In the genomic region with DNA sequence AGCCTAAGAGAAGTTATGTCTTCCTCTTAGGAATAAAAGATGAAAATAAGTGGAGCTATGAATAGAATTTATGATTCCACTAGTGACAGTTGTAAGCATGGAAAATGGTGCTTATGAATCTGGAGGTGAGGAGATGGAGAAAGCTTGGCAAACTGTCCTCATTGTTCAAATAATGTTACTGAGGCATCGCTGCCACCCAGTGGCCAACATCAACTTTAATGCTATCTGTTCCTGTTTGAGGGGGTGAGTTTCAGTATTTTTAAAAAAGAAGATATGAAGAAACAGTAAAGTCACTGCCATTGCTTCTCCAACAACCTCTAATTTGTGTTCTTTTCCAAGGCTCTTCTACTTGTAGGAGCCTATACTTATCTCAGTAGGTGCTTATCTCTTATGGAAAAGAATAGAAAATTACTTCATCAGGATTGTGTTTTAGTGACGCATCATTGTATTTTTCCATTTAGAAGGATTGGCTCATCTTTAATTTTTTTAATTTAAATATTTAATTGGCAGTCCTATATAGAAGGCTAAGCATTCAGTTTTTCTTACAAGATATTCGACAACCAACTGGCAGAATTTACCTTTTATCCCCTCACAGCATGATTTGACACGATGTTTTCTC, we compare ENCODE assay signal across 8 cellular contexts.
DNase-seq lines count a peak whose midpoint lies in the region; ATAC-seq, FAIRE-seq and TF ChIP-seq lines count a peak whose summit lies in the region.

No MANE protein-coding gene starts in this region.

- no peaks in the 10 kb centered on the region for H3F3A ChIP-seq in PC-9 (ENCODE audit: insufficient read depth, low read depth)

- H3K9me3 ChIP-seq in PC-9 (ENCODE audit: insufficient read depth, low read depth) (no peaks in the 10 kb centered on the region), body of pancreas (no peaks in the 10 kb centered on the region)

- WGBS in body of pancreas, 2 donors: 40 to 48% methylated on average over 4 of the region's 4 CpGs

- H3K36me3 Mint-ChIP-seq in stimulated activated effector memory CD8-positive, alpha-beta T cell treated with anti-CD3 and anti-CD28 coated beads, Interleukin-12 subunit alpha, Interleukin-12 subunit beta, amount 100 ng/mL, for 72 hours: no peaks in the 10 kb centered on the region

- H2AFZ ChIP-seq in PC-9: no peak overlapping the region

- H3K27ac Mint-ChIP-seq in stimulated activated effector memory CD8-positive, alpha-beta T cell treated with anti-CD3 and anti-CD28 coated beads, Interleukin-12 subunit alpha, Interleukin-12 subunit beta, amount 100 ng/mL, for 72 hours: no peak overlapping the region

- no peaks in the 10 kb centered on the region for H3K79me2 ChIP-seq in PC-9 (ENCODE audit: low read depth)

- BruUV-seq in PC-9 (replicated peaks; lab: Mats Ljungman, UMichigan): no TSS peak

- H4K20me1 ChIP-seq in PC-9 (ENCODE audit: insufficient read depth): no peaks in the 10 kb centered on the region

- H3K9me3 Mint-ChIP-seq in stimulated activated effector memory CD8-positive, alpha-beta T cell treated with anti-CD3 and anti-CD28 coated beads, Interleukin-12 subunit alpha, Interleukin-12 subunit beta, amount 100 ng/mL, for 72 hours: no peaks in the 10 kb centered on the region

- no peak for TF ChIP-seq POLR2A in body of pancreas (IDR thresholded peaks at IDR 0.05)

- ATAC-seq in GM19438 (IDR thresholded peaks at IDR 0.05; ENCODE audit: low read depth, unreplicated experiment): peak; percentile 77
- ATAC-seq in body of pancreas: peak; percentile 52
- ATAC-seq in stimulated activated effector memory CD8-positive, alpha-beta T cell treated with anti-CD3 and anti-CD28 coated beads, Interleukin-12 subunit alpha, Interleukin-12 subunit beta, amount 100 ng/mL, for 72 hours: peak; percentile 46

- no peaks in the 10 kb centered on the region for H3K4me1 Mint-ChIP-seq in stimulated activated effector memory CD8-positive, alpha-beta T cell treated with anti-CD3 and anti-CD28 coated beads, Interleukin-12 subunit alpha, Interleukin-12 subunit beta, amount 100 ng/mL, for 72 hours

- TF ChIP-seq CTCF in D721Med (IDR thresholded peaks at IDR 0.05; ENCODE audit: insufficient read depth, missing control alignments): peak; percentile 81
- TF ChIP-seq CTCF in PC-9 (conservative IDR thresholded peaks at IDR 0.05): peak; percentile 74
- peak in 6 of 7 experiments; percentile 4 to 37 (median 30) for TF ChIP-seq CTCF in body of pancreas (IDR thresholded peaks at IDR 0.05)

- no peaks in the 10 kb centered on the region for H3K4me1 ChIP-seq in PC-9 (replicated peaks; ENCODE audit: insufficient read depth)
- H3K4me1 ChIP-seq in body of pancreas: no peaks in the 10 kb centered on the region

- no peaks in the 10 kb centered on the region for H3K9me2 ChIP-seq in PC-9 (ENCODE audit: insufficient read depth)

- H3K36me3 ChIP-seq in PC-9 (ENCODE audit: low read depth) (no peaks in the 10 kb centered on the region), body of pancreas (replicated peaks in 1 of 2; ENCODE audit: insufficient read depth in 1 of 2, low read depth in 2 of 2) (no peaks in the 10 kb centered on the region)

- no peak overlapping the region for H3K4me2 ChIP-seq in PC-9

- H3K4me3 ChIP-seq in PC-9: no peak overlapping the region
- no peak overlapping the region for H3K4me3 ChIP-seq in body of pancreas

- H3K27ac ChIP-seq in PC-9 (no peak overlapping the region), body of pancreas (no peak overlapping the region)

- CTCF ChIA-PET in PC-9 (lab: Charles Lee): interaction anchor here (0.6 kb wide), 1 partner anchor 1153 kb away, joined by 5 read pairs; no protein-coding TSS in a partner anchor

- POLR2A ChIA-PET in PC-9 (lab: Charles Lee; ENCODE audit: unreplicated experiment): interaction anchor here (0.7 kb wide), 1 partner anchor 703 kb away, joined by 3 read pairs; no protein-coding TSS in a partner anchor

- FAIRE-seq in D721Med (lab: Jason Lieb, UNC): peak; percentile 16

- DNase-seq in D721Med (ENCODE audit: insufficient read length, low spot score) (no peak), HS-5 (ENCODE audit: low read depth) (peak; percentile 37), PC-9 (peak in 1 of 2 experiments; percentile 46), body of pancreas (peak; percentile 24 to 54 (median 33)), iris pigment epithelial cell (ENCODE audit: low read depth) (peak; percentile 68), ureter (ENCODE audit: low spot score) (no peak)
- DNase-seq in stimulated activated effector memory CD8-positive, alpha-beta T cell treated with anti-CD3 and anti-CD28 coated beads, Interleukin-12 subunit alpha, Interleukin-12 subunit beta, amount 100 ng/mL, for 72 hours (ENCODE audit: low spot score in 2 of 2): no peak

- H3K27me3 ChIP-seq in PC-9 (ENCODE audit: insufficient read depth, low read depth) (no peaks in the 10 kb centered on the region), body of pancreas (no peaks in the 10 kb centered on the region)

- no peak overlapping the region for H3K4me3 Mint-ChIP-seq in stimulated activated effector memory CD8-positive, alpha-beta T cell treated with anti-CD3 and anti-CD28 coated beads, Interleukin-12 subunit alpha, Interleukin-12 subunit beta, amount 100 ng/mL, for 72 hours

- intact Hi-C loops in PC-9 (cut with micrococcal nuclease; ENCODE audit: unreplicated experiment): loop anchor here (1.0 to 10.0 kb wide), 7 partner anchors 100 to 1407 kb away; no protein-coding TSS in a partner anchor
- intact Hi-C loops in body of pancreas (cut with DNase I): no loop called here

Comparison
In these comparisons a context has a peak if more than half of its experiments do, and no peak if none do; other contexts are left out.
1. DNase-seq: peak in HS-5 (single experiment), body of pancreas (4 of 4) and iris pigment epithelial cell (single experiment); none in D721Med (single experiment), stimulated activated effector memory CD8-positive, alpha-beta T cell treated with anti-CD3 and anti-CD28 coated beads, Interleukin-12 subunit alpha, Interleukin-12 subunit beta, amount 100 ng/mL, for 72 hours (0 of 2) and ureter (single experiment).
2. CTCF ChIP-seq: peak in every context shown above with its lines; median percentile 81 in D721Med; 74 in PC-9; 30 in body of pancreas.
3. Peak in every context shown above with its lines, with median percentiles within 50 percentile points of each other: ATAC-seq.